In genomic region chr19:55229145-55229788, GRCh38 we compare ENCODE assay signal across 27 cellular contexts. TPM values are rescaled to one million over a fixed set of nuclear protein-coding genes. Genes with fewer than 3 reads are reported as not detected.
"Had no signal": no experiment of that assay in that cellular context is flagged by ENCODE, and none has a peak within 500 bp of the region (broad histone marks: within the 10 kb centered on the region; RNA-seq: fewer than 3 reads in every experiment).

No MANE protein-coding gene starts in this region.

- H3K36me3 ChIP-seq: neural progenitor cell, ovary had no signal

- H2AFZ ChIP-seq: neural progenitor cell had no signal

- H3K27me3 Mint-ChIP-seq: activated CD4-positive, alpha-beta memory T cell treated with anti-CD3 and anti-CD28 coated beads, Interleukin-2, amount 10 ng/mL, durations not matched to agents 7 days and 5 days; activated CD8-positive, alpha-beta memory T cell treated with anti-CD3 and anti-CD28 coated beads, Interleukin-2, amount 10 ng/mL, durations not matched to agents 7 days and 5 days; activated naive CD8-positive, alpha-beta T cell treated with anti-CD3 and anti-CD28 coated beads, Interleukin-2, amount 50 U/mL, for 24 hours; brain; naive thymus-derived CD4-positive, alpha-beta T cell; stimulated activated memory B cell treated with anti-CD40 and anti-IgM and Interleukin-4, amounts not matched to agents 10 μg/mL and 1 μg/mL and 100 μg/mL, for 72 hours had no signal

- H3K4me3 Mint-ChIP-seq: activated CD4-positive, alpha-beta memory T cell treated with anti-CD3 and anti-CD28 coated beads, Interleukin-2, amount 10 ng/mL, durations not matched to agents 7 days and 5 days; activated CD8-positive, alpha-beta memory T cell treated with anti-CD3 and anti-CD28 coated beads, Interleukin-2, amount 10 ng/mL, durations not matched to agents 7 days and 5 days; activated naive CD8-positive, alpha-beta T cell treated with anti-CD3 and anti-CD28 coated beads, Interleukin-2, amount 50 U/mL, for 24 hours; brain; naive thymus-derived CD4-positive, alpha-beta T cell; neural progenitor cell; stimulated activated memory B cell treated with anti-CD40 and anti-IgM and Interleukin-4, amounts not matched to agents 10 μg/mL and 1 μg/mL and 100 μg/mL, for 72 hours; T-helper 1 cell treated with Interleukin-12 subunit alpha and Interleukin-12 subunit beta and Interleukin-4 antibody, amounts not matched to agents 30 μg/mL and 1 μg/mL, for 36 hours had no signal

- H3K4me3 ChIP-seq: coronary artery, gastrocnemius medialis, mucosa of descending colon, neural progenitor cell, ovary, thyroid gland had no signal

- ATAC-seq: activated CD8-positive, alpha-beta memory T cell treated with anti-CD3 and anti-CD28 coated beads, Interleukin-2, amount 10 ng/mL, durations not matched to agents 7 days and 5 days; activated naive CD8-positive, alpha-beta T cell treated with anti-CD3 and anti-CD28 coated beads, Interleukin-2, amount 50 U/mL, for 24 hours; esophagus mucosa; gastrocnemius medialis; naive thymus-derived CD4-positive, alpha-beta T cell; stimulated activated memory B cell treated with anti-CD40 and anti-IgM and Interleukin-4, amounts not matched to agents 10 μg/mL and 1 μg/mL and 100 μg/mL, for 72 hours had no signal

- H3K27ac Mint-ChIP-seq: activated CD4-positive, alpha-beta memory T cell treated with anti-CD3 and anti-CD28 coated beads, Interleukin-2, amount 10 ng/mL, durations not matched to agents 7 days and 5 days; activated naive CD8-positive, alpha-beta T cell treated with anti-CD3 and anti-CD28 coated beads, Interleukin-2, amount 50 U/mL, for 24 hours; activated T-helper 2 cell treated with anti-CD3 and anti-CD28 coated beads, Interferon-gamma antibody, Interleukin-2, Interleukin-4, amounts not matched to agents 10 μg/mL and 5 μg/mL and 100 μg/mL, durations not matched to agents 14 hours and 24 hours and 36 hours; neural progenitor cell; stimulated activated memory B cell treated with anti-CD40 and anti-IgM and Interleukin-4, amounts not matched to agents 10 μg/mL and 1 μg/mL and 100 μg/mL, for 72 hours; T-helper 1 cell treated with Interleukin-12 subunit alpha and Interleukin-12 subunit beta and Interleukin-4 antibody, amounts not matched to agents 30 μg/mL and 1 μg/mL, for 36 hours had no signal

- DNase-seq: activated CD4-positive, alpha-beta memory T cell treated with anti-CD3 and anti-CD28 coated beads, Interleukin-2, amount 10 ng/mL, durations not matched to agents 7 days and 5 days; activated CD4-positive, alpha-beta T cell treated with anti-CD3 and anti-CD28 coated beads for 4 hours; activated CD8-positive, alpha-beta memory T cell treated with anti-CD3 and anti-CD28 coated beads, Interleukin-2, amount 10 ng/mL, durations not matched to agents 7 days and 5 days; activated naive CD4-positive, alpha-beta T cell treated with Interleukin-2 at 50 U/mL for 16 hours; activated naive CD8-positive, alpha-beta T cell treated with anti-CD3 and anti-CD28 coated beads, Interleukin-2, amount 50 U/mL, for 24 hours; activated T-cell treated with anti-CD3 and anti-CD28 coated beads, Interleukin-2, amount 50 U/mL, for 1 hour; anterior cingulate cortex; central memory CD4-positive, alpha-beta T cell; gastrocnemius medialis; head of caudate nucleus; kidney; mesenchymal stem cell; naive thymus-derived CD4-positive, alpha-beta T cell; ovary; stimulated activated CD4-positive, alpha-beta T cell treated with anti-CD3 and anti-CD28 coated beads, Interleukin-4, amount 100 ng/mL, for 24 hours; thyroid gland had no signal

- H3K9ac ChIP-seq: neural progenitor cell had no signal

- H3K27me3 ChIP-seq: gastrocnemius medialis, neural progenitor cell, ovary, thyroid gland had no signal

- H3K4me1 Mint-ChIP-seq: activated naive CD8-positive, alpha-beta T cell treated with anti-CD3 and anti-CD28 coated beads, Interleukin-2, amount 50 U/mL, for 24 hours; brain had no signal

- FAIRE-seq: kidney, urothelium cell line had no signal

- H3K4me1 ChIP-seq: gastrocnemius medialis, neural progenitor cell had no signal

- H3K9me3 Mint-ChIP-seq: activated CD4-positive, alpha-beta memory T cell treated with anti-CD3 and anti-CD28 coated beads, Interleukin-2, amount 10 ng/mL, durations not matched to agents 7 days and 5 days; activated naive CD8-positive, alpha-beta T cell treated with anti-CD3 and anti-CD28 coated beads, Interleukin-2, amount 50 U/mL, for 24 hours; activated T-helper 2 cell treated with anti-CD3 and anti-CD28 coated beads, Interferon-gamma antibody, Interleukin-2, Interleukin-4, amounts not matched to agents 10 μg/mL and 5 μg/mL and 100 μg/mL, durations not matched to agents 14 hours and 24 hours and 36 hours; brain; naive thymus-derived CD4-positive, alpha-beta T cell; neural progenitor cell; stimulated activated memory B cell treated with anti-CD40 and anti-IgM and Interleukin-4, amounts not matched to agents 10 μg/mL and 1 μg/mL and 100 μg/mL, for 72 hours; T-helper 1 cell treated with Interleukin-12 subunit alpha and Interleukin-12 subunit beta and Interleukin-4 antibody, amounts not matched to agents 30 μg/mL and 1 μg/mL, for 36 hours had no signal

- H3K4me2 ChIP-seq: neural progenitor cell had no signal

- H3K27ac ChIP-seq: coronary artery, gastrocnemius medialis, neural progenitor cell, ovary had no signal

- H3K9me3 ChIP-seq: gastrocnemius medialis, mucosa of descending colon, ovary, thyroid gland had no signal

RNA-seq across cellular contexts. Expression of gene PTPRH, which starts 20.0 kb away (rescaled TPM):
- total RNA-seq: activated CD4-positive, alpha-beta memory T cell treated with anti-CD3 and anti-CD28 coated beads, Interleukin-2, amount 10 ng/mL, durations not matched to agents 7 days and 5 days; activated CD8-positive, alpha-beta memory T cell treated with anti-CD3 and anti-CD28 coated beads, Interleukin-2, amount 10 ng/mL, durations not matched to agents 7 days and 5 days; activated T-helper 2 cell treated with anti-CD3 and anti-CD28 coated beads, Interferon-gamma antibody, Interleukin-2, Interleukin-4, amounts not matched to agents 10 μg/mL and 5 μg/mL and 100 μg/mL, durations not matched to agents 14 hours and 24 hours and 36 hours had no signal
- polyA plus RNA-seq: naive thymus-derived CD4-positive, alpha-beta T cell had no signal

RNA-seq across cellular contexts. Expression of gene SYT5, which starts 49.2 kb away (rescaled TPM):
- total RNA-seq: activated CD4-positive, alpha-beta memory T cell treated with anti-CD3 and anti-CD28 coated beads, Interleukin-2, amount 10 ng/mL, durations not matched to agents 7 days and 5 days; activated CD8-positive, alpha-beta memory T cell treated with anti-CD3 and anti-CD28 coated beads, Interleukin-2, amount 10 ng/mL, durations not matched to agents 7 days and 5 days; esophagus mucosa; gastrocnemius medialis; kidney; sciatic nerve; subcutaneous adipose tissue; thyroid gland had no signal
- polyA plus RNA-seq: naive thymus-derived CD4-positive, alpha-beta T cell; ovary had no signal
